Comparison of ENCODE assay signal across 26 cellular contexts in genomic region chr2:155519731-155520130, GRCh38.
"Had no signal": no experiment of that assay in that cellular context is flagged by ENCODE, and none has a peak within 500 bp of the region (broad histone marks: within the 10 kb centered on the region; RNA-seq: fewer than 3 reads in every experiment).

No MANE protein-coding gene starts in this region.

- H3K36me3 ChIP-seq: neutrophil, pancreas, prostate gland, right lobe of liver, sigmoid colon, suprapubic skin, tibial artery, transverse colon, upper lobe of right lung, uterus had no signal

- ATAC-seq: naive thymus-derived CD4-positive, alpha-beta T cell; natural killer cell; pancreas; right cardiac atrium; right lobe of liver; stimulated activated memory B cell treated with anti-CD40 and anti-IgM and Interleukin-4, amounts not matched to agents 10 μg/mL and 1 μg/mL and 100 μg/mL, for 72 hours; stimulated activated naive CD8-positive, alpha-beta T cell treated with anti-CD3 and anti-CD28 coated beads, Interleukin-15, amount 100 ng/mL, for 72 hours; stimulated activated naive CD8-positive, alpha-beta T cell treated with anti-CD3 and anti-CD28 coated beads, Interleukin-15, Interleukin-2, amounts not matched to agents 100 U/mL and 50 U/mL, for 24 hours; upper lobe of right lung had no signal

- H3K27ac ChIP-seq: neutrophil, pancreas, prostate gland, right lobe of liver, sigmoid colon, suprapubic skin, testis, tibial artery, transverse colon, upper lobe of right lung, uterus had no signal

- H3K4me3 ChIP-seq: pancreas, prostate gland, right lobe of liver, sigmoid colon, suprapubic skin, testis, tibial artery, transverse colon, upper lobe of right lung, uterus had no signal

- H3K27me3 ChIP-seq: neutrophil, pancreas, right lobe of liver, sigmoid colon, suprapubic skin, testis, tibial artery, transverse colon, upper lobe of right lung, uterus had no signal

- H3K9me3 ChIP-seq: neutrophil, pancreas, prostate gland, right lobe of liver, sigmoid colon, suprapubic skin, testis, tibial artery, transverse colon, upper lobe of right lung, uterus had no signal

- DNase-seq: naive thymus-derived CD4-positive, alpha-beta T cell; natural killer cell; nucleus accumbens; pancreas; right cardiac atrium; right lobe of liver; sigmoid colon; small intestine; stimulated activated CD4-positive, alpha-beta T cell treated with anti-CD3 and anti-CD28 coated beads, Interleukin-15, amount 100 ng/mL, for 24 hours; stimulated activated CD4-positive, alpha-beta T cell treated with anti-CD3 and anti-CD28 coated beads, Interleukin-2, amount 100 ng/mL, for 24 hours; stimulated activated CD4-positive, alpha-beta T cell treated with anti-CD3 and anti-CD28 coated beads, Interleukin-2, amount 100 ng/mL, for 48 hours; stimulated activated CD4-positive, alpha-beta T cell treated with anti-CD3 and anti-CD28 coated beads, Interleukin-4, amount 100 ng/mL, for 4 hours; stimulated activated CD8-positive, alpha-beta memory T cell treated with anti-CD3 and anti-CD28 coated beads, Interleukin-4, amount 100 ng/mL, for 48 hours; stimulated activated naive CD4-positive, alpha-beta T cell; stimulated activated naive CD8-positive, alpha-beta T cell treated with anti-CD3 and anti-CD28 coated beads, Interleukin-15, amount 100 ng/mL, for 72 hours; stimulated activated naive CD8-positive, alpha-beta T cell treated with anti-CD3 and anti-CD28 coated beads, Interleukin-15, Interleukin-2, amounts not matched to agents 100 U/mL and 50 U/mL, for 24 hours; substantia nigra; testis; tibial artery; transverse colon; upper lobe of right lung; uterus had no signal
